14 cellular contexts compared by ENCODE assay signal in genomic region chr13:100454876-100455275, GRCh38.
DNase-seq lines count a peak whose midpoint lies in the region; ATAC-seq, FAIRE-seq and TF ChIP-seq lines count a peak whose summit lies in the region.
"Had no signal": no experiment of that assay in that cellular context is flagged by ENCODE, and none has a peak within 500 bp of the region (broad histone marks: within the 10 kb centered on the region; RNA-seq: fewer than 3 reads in every experiment).

No MANE protein-coding gene starts in this region.

- H3F3A ChIP-seq in PC-9 (ENCODE audit: insufficient read depth, low read depth), result peaks cover 5% of the 10 kb centered on the region; the same call in 1 of the 2 replicates

- no peak overlapping the region for H3K4me3 ChIP-seq in PC-9

- no peaks in the 10 kb centered on the region for H3K9me3 Mint-ChIP-seq in activated CD8-positive, alpha-beta T cell treated with anti-CD3 and anti-CD28 coated beads for 36 hours
- H3K9me3 Mint-ChIP-seq in activated CD8-positive, alpha-beta T cell treated with anti-CD3 and anti-CD28 coated beads, Interleukin-2, amount 10 ng/mL, durations not matched to agents 7 days and 5 days (ENCODE audit: insufficient read depth), result no peaks in the 10 kb centered on the region
- H3K9me3 Mint-ChIP-seq: T-helper 2 cell treated with Interferon-gamma antibody and Interleukin-4, amounts not matched to agents 5 μg/mL and 100 μg/mL, for 36 hours had no signal

- POLR2A ChIA-PET in activated CD8-positive, alpha-beta T cell treated with anti-CD3 and anti-CD28 coated beads for 36 hours (lab: Charles Lee), result interaction anchor here (0.5 kb wide), 1 partner anchor 907 kb away, joined by 3 read pairs; no protein-coding TSS in a partner anchor
- POLR2A ChIA-PET in activated CD8-positive, alpha-beta T cell treated with anti-CD3 and anti-CD28 coated beads, Interleukin-2, amount 10 ng/mL, durations not matched to agents 7 days and 5 days (lab: Charles Lee), result no interaction called here
- POLR2A ChIA-PET in PC-9 (lab: Charles Lee; ENCODE audit: unreplicated experiment), result no interaction called here

- H3K9me3 ChIP-seq in PC-9 (ENCODE audit: insufficient read depth, low read depth), result no peaks in the 10 kb centered on the region; the same call in 1 of the 2 replicates

- H4K20me1 ChIP-seq in PC-9 (ENCODE audit: insufficient read depth), result no peaks in the 10 kb centered on the region

- TF ChIP-seq CTCF in activated CD8-positive, alpha-beta T cell treated with anti-CD3 and anti-CD28 coated beads for 36 hours (IDR thresholded peaks at IDR 0.05), result no peak
- TF ChIP-seq CTCF in PC-9 (conservative IDR thresholded peaks at IDR 0.05), result no peak

- peaks cover 11% of the 10 kb centered on the region for H3K4me1 Mint-ChIP-seq in activated CD8-positive, alpha-beta T cell treated with anti-CD3 and anti-CD28 coated beads for 36 hours (ENCODE audit: low read depth)
- peaks cover 10% of the 10 kb centered on the region for H3K4me1 Mint-ChIP-seq in activated CD8-positive, alpha-beta T cell treated with anti-CD3 and anti-CD28 coated beads, Interleukin-2, amount 10 ng/mL, durations not matched to agents 7 days and 5 days (ENCODE audit: low read depth)

- ATAC-seq in activated CD8-positive, alpha-beta T cell treated with anti-CD3 and anti-CD28 coated beads for 36 hours, result peak; percentile 64
- ATAC-seq in activated CD8-positive, alpha-beta T cell treated with anti-CD3 and anti-CD28 coated beads, Interleukin-2, amount 10 ng/mL, durations not matched to agents 7 days and 5 days, result no peak
- no peak for ATAC-seq in GM21786 (IDR thresholded peaks at IDR 0.05; ENCODE audit: unreplicated experiment)

- intact Hi-C loops in activated CD8-positive, alpha-beta T cell treated with anti-CD3 and anti-CD28 coated beads for 36 hours (cut with micrococcal nuclease), result no loop called here
- intact Hi-C loops in PC-9 (cut with micrococcal nuclease; ENCODE audit: unreplicated experiment), result no loop called here

- H3K4me2 ChIP-seq in PC-9, result peak overlapping the region; percentile 15

- peak; percentile 20 for DNase-seq in activated CD8-positive, alpha-beta T cell treated with anti-CD3 and anti-CD28 coated beads for 36 hours
- DNase-seq in activated CD8-positive, alpha-beta T cell treated with anti-CD3 and anti-CD28 coated beads, Interleukin-2, amount 10 ng/mL, durations not matched to agents 7 days and 5 days, result no peak
- DNase-seq in PC-9 (peak; percentile 42 to 91), stromal cell of bone marrow (ENCODE audit: low read depth) (peak; percentile 2), NK-92 (lab: John Stamatoyannopoulos, UW; ENCODE audit: unreplicated experiment) (no peak), nucleus accumbens (lab: John Stamatoyannopoulos, UW) (no peak)
- DNase-seq: effector memory CD4-positive, alpha-beta T cell; NCI-H187 treated with DMSO at 0.1 percent for 48 hours; substantia nigra had no signal

- no peaks in the 10 kb centered on the region for H3K79me2 ChIP-seq in PC-9 (ENCODE audit: low read depth)

- H3K4me1 ChIP-seq in PC-9 (replicated peaks; ENCODE audit: insufficient read depth), result peaks cover 18% of the 10 kb centered on the region

- BruUV-seq in PC-9 (replicated peaks; lab: Mats Ljungman, UMichigan), result no TSS peak

- H3K27me3 Mint-ChIP-seq in activated CD8-positive, alpha-beta T cell treated with anti-CD3 and anti-CD28 coated beads for 36 hours, result no peaks in the 10 kb centered on the region
- no peaks in the 10 kb centered on the region for H3K27me3 Mint-ChIP-seq in activated CD8-positive, alpha-beta T cell treated with anti-CD3 and anti-CD28 coated beads, Interleukin-2, amount 10 ng/mL, durations not matched to agents 7 days and 5 days (ENCODE audit: low read depth)
- H3K27me3 Mint-ChIP-seq: activated naive CD8-positive, alpha-beta T cell had no signal

- CTCF ChIA-PET in activated CD8-positive, alpha-beta T cell treated with anti-CD3 and anti-CD28 coated beads for 36 hours (lab: Charles Lee), result no interaction called here
- CTCF ChIA-PET in activated CD8-positive, alpha-beta T cell treated with anti-CD3 and anti-CD28 coated beads, Interleukin-2, amount 10 ng/mL, durations not matched to agents 7 days and 5 days (lab: Charles Lee), result no interaction called here
- CTCF ChIA-PET in PC-9 (lab: Charles Lee), result no interaction called here

- peak; percentile 92 for FAIRE-seq in endometrium (lab: Jason Lieb, UNC)
- FAIRE-seq: HTR-8/SVneo had no signal

- no peaks in the 10 kb centered on the region for H3K9me2 ChIP-seq in PC-9 (ENCODE audit: insufficient read depth)

- H2AFZ ChIP-seq in PC-9, result no peak overlapping the region

- no peak overlapping the region; the same call in 1 of the 2 replicates for H3K27ac ChIP-seq in PC-9

- no peak overlapping the region for H3K4me3 Mint-ChIP-seq in activated CD8-positive, alpha-beta T cell treated with anti-CD3 and anti-CD28 coated beads for 36 hours
- H3K4me3 Mint-ChIP-seq in activated CD8-positive, alpha-beta T cell treated with anti-CD3 and anti-CD28 coated beads, Interleukin-2, amount 10 ng/mL, durations not matched to agents 7 days and 5 days, result no peak overlapping the region
- H3K4me3 Mint-ChIP-seq: activated naive CD8-positive, alpha-beta T cell; T-helper 2 cell treated with Interferon-gamma antibody and Interleukin-4, amounts not matched to agents 5 μg/mL and 100 μg/mL, for 36 hours had no signal

- no peak overlapping the region for H3K27ac Mint-ChIP-seq in activated CD8-positive, alpha-beta T cell treated with anti-CD3 and anti-CD28 coated beads for 36 hours
- no peak overlapping the region for H3K27ac Mint-ChIP-seq in activated CD8-positive, alpha-beta T cell treated with anti-CD3 and anti-CD28 coated beads, Interleukin-2, amount 10 ng/mL, durations not matched to agents 7 days and 5 days
- H3K27ac Mint-ChIP-seq: activated naive CD8-positive, alpha-beta T cell; T-helper 2 cell treated with Interferon-gamma antibody and Interleukin-4, amounts not matched to agents 5 μg/mL and 100 μg/mL, for 36 hours had no signal

- H3K36me3 Mint-ChIP-seq in activated CD8-positive, alpha-beta T cell treated with anti-CD3 and anti-CD28 coated beads for 36 hours (ENCODE audit: low read depth), result peaks cover 2% of the 10 kb centered on the region
- no peaks in the 10 kb centered on the region for H3K36me3 Mint-ChIP-seq in activated CD8-positive, alpha-beta T cell treated with anti-CD3 and anti-CD28 coated beads, Interleukin-2, amount 10 ng/mL, durations not matched to agents 7 days and 5 days (ENCODE audit: low read depth)

- no peaks in the 10 kb centered on the region for H3K27me3 ChIP-seq in PC-9 (ENCODE audit: insufficient read depth, low read depth)

- H3K36me3 ChIP-seq in PC-9 (ENCODE audit: low read depth), result no peaks in the 10 kb centered on the region

Comparison
In these comparisons a context has a peak if more than half of its experiments do, and no peak if none do; other contexts are left out.
1. DNase-seq: peak in activated CD8-positive, alpha-beta T cell treated with anti-CD3 and anti-CD28 coated beads for 36 hours (single experiment), PC-9 (2 of 2) and stromal cell of bone marrow (single experiment); none in activated CD8-positive, alpha-beta T cell treated with anti-CD3 and anti-CD28 coated beads, Interleukin-2, amount 10 ng/mL, durations not matched to agents 7 days and 5 days (single experiment), NK-92 (single experiment) and nucleus accumbens (0 of 56).